ENCODE assay signal across 26 cellular contexts in the genomic region with DNA sequence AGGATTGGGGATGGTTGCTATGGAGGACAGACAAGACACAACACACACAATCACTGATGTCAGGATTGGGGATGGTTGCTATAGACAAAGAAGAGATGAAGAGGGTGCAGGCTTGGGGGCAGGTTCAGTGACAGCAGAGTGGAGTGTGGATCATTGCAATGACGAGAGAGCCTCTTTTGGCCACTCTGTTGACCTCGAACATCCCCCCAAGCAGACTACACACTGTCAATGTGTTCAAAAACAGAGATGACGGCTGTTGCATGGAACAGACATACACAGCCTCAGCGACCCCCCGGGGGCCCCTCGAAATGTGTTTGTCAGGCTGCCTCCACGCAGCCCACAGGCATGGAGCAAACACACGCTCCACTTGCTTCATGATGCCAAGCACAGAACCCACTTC.
"Had no signal": no experiment of that assay in that cellular context is flagged by ENCODE, and none has a peak within 500 bp of the region (broad histone marks: within the 10 kb centered on the region; RNA-seq: fewer than 3 reads in every experiment).

No MANE protein-coding gene starts in this region.

- H3K27me3 ChIP-seq: colonic mucosa, foreskin keratinocyte, hepatocyte, neutrophil, right atrium auricular region, sigmoid colon, testis, tibial artery had no signal

- H3K4me1 ChIP-seq: colonic mucosa, esophagus muscularis mucosa, foreskin keratinocyte, gastroesophageal sphincter, heart left ventricle, left lung, parathyroid adenoma, prostate gland, right atrium auricular region, sigmoid colon, testis, tibial artery had no signal

- H3K4me1 Mint-ChIP-seq: nephron progenitor cell; stimulated activated memory B cell treated with anti-CD40 and anti-IgM and Interleukin-4, amounts not matched to agents 10 μg/mL and 1 μg/mL and 100 μg/mL, for 72 hours had no signal

- H3K4me2 ChIP-seq: hepatocyte had no signal

- H3K36me3 Mint-ChIP-seq: naive thymus-derived CD8-positive, alpha-beta T cell; stimulated activated memory B cell treated with anti-CD40 and anti-IgM and Interleukin-4, amounts not matched to agents 10 μg/mL and 1 μg/mL and 100 μg/mL, for 72 hours; type B pancreatic cell had no signal

- DNase-seq: colonic mucosa; effector CD8-positive, alpha-beta T cell; foreskin keratinocyte; heart left ventricle; kidney; left lung; mesenchymal stem cell; midbrain; naive thymus-derived CD8-positive, alpha-beta T cell; nephron progenitor cell; sigmoid colon; stimulated activated CD4-positive, alpha-beta T cell treated with anti-CD3 and anti-CD28 coated beads, Interleukin-4, amount 100 ng/mL, for 4 hours; stimulated activated naive CD8-positive, alpha-beta T cell treated with anti-CD3 and anti-CD28 coated beads, Interleukin-15, Interleukin-2, amounts not matched to agents 100 U/mL and 50 U/mL, for 24 hours; substantia nigra; testis had no signal

- H3K36me3 ChIP-seq: colonic mucosa, esophagus muscularis mucosa, gastroesophageal sphincter, heart left ventricle, left lung, neutrophil, prostate gland, right atrium auricular region, sigmoid colon, tibial artery had no signal

- H3K27me3 Mint-ChIP-seq: stimulated activated memory B cell treated with anti-CD40 and anti-IgM and Interleukin-4, amounts not matched to agents 10 μg/mL and 1 μg/mL and 100 μg/mL, for 72 hours had no signal

- H3K9me3 Mint-ChIP-seq: dendritic cell treated with granulocyte-macrophage colony-stimulating factor and Interleukin-4, amounts not matched to agents 40 ng/mL and 50 ng/mL, for 4 days; stimulated activated memory B cell treated with anti-CD40 and anti-IgM and Interleukin-4, amounts not matched to agents 10 μg/mL and 1 μg/mL and 100 μg/mL, for 72 hours; type B pancreatic cell had no signal

- H3K9me3 ChIP-seq: colonic mucosa, esophagus muscularis mucosa, gastroesophageal sphincter, heart left ventricle, left lung, neutrophil, prostate gland, right atrium auricular region, sigmoid colon, testis, tibial artery had no signal

- H3K4me3 Mint-ChIP-seq: dendritic cell treated with granulocyte-macrophage colony-stimulating factor and Interleukin-4, amounts not matched to agents 40 ng/mL and 50 ng/mL, for 4 days; naive thymus-derived CD8-positive, alpha-beta T cell; nephron progenitor cell; stimulated activated memory B cell treated with anti-CD40 and anti-IgM and Interleukin-4, amounts not matched to agents 10 μg/mL and 1 μg/mL and 100 μg/mL, for 72 hours; type B pancreatic cell had no signal

- H3K9ac ChIP-seq: parathyroid adenoma had no signal

- H3K27ac Mint-ChIP-seq: dendritic cell treated with granulocyte-macrophage colony-stimulating factor and Interleukin-4, amounts not matched to agents 40 ng/mL and 50 ng/mL, for 4 days; naive thymus-derived CD8-positive, alpha-beta T cell; nephron progenitor cell; stimulated activated memory B cell treated with anti-CD40 and anti-IgM and Interleukin-4, amounts not matched to agents 10 μg/mL and 1 μg/mL and 100 μg/mL, for 72 hours; type B pancreatic cell had no signal

- H3K79me2 ChIP-seq: hepatocyte had no signal

- H3K27ac ChIP-seq: colonic mucosa, esophagus muscularis mucosa, foreskin keratinocyte, gastroesophageal sphincter, heart left ventricle, hepatocyte, left lung, neutrophil, parathyroid adenoma, prostate gland, right atrium auricular region, sigmoid colon, testis, tibial artery had no signal

- H2AFZ ChIP-seq: hepatocyte, parathyroid adenoma had no signal

- H3K4me3 ChIP-seq: colonic mucosa, esophagus muscularis mucosa, gastroesophageal sphincter, heart left ventricle, hepatocyte, left lung, prostate gland, right atrium auricular region, sigmoid colon, testis, tibial artery had no signal
